1 cellular context compared by ENCODE assay signal in genomic region chr16:85688586-85689284, GRCh38.
TF ChIP-seq lines count a peak whose summit lies in the region.

Gene GINS2 (minus strand): TSS chr16:85688954. CDS start chr16:85688898, 56 bp downstream.

TF ChIP-seq in HEK293, 187 proteins besides CTCF, POLR2A, EP300 and RAD21 (continued from another document and continues in another):
- TF ChIP-seq ZBTB26 (tag by site-specific recombination; optimal IDR thresholded peaks at IDR 0.05) (peak; percentile 88), HOXD13 (CRISPR knock-in tag; IDR thresholded peaks at IDR 0.05; ENCODE audit: borderline replicate concordance) (no peak), BCL11A (tag by site-specific recombination; IDR thresholded peaks at IDR 0.05; ENCODE audit: low read depth) (no peak), ZEB2 (tag by site-specific recombination; IDR thresholded peaks at IDR 0.05) (peak; percentile 83), ZNF449 (tag by site-specific recombination; IDR thresholded peaks at IDR 0.05) (peak; percentile 71), PRDM1 (tag by site-specific recombination; IDR thresholded peaks at IDR 0.05) (no peak), ZNF561 (tag by site-specific recombination; IDR thresholded peaks at IDR 0.05; ENCODE audit: borderline replicate concordance) (no peak; the same call in none of the 2 replicates), YY1 (tag by site-specific recombination; IDR thresholded peaks at IDR 0.05) (peak; percentile 70; the same call in 1 of the 2 replicates), KLF8 (tag by site-specific recombination; IDR thresholded peaks at IDR 0.05) (peak; percentile 77), ZNF488 (tag by site-specific recombination; IDR thresholded peaks at IDR 0.05) (no peak), TSHZ1 (tag by site-specific recombination; IDR thresholded peaks at IDR 0.05; ENCODE audit: borderline replicate concordance) (no peak), KLF17 (tag by site-specific recombination; IDR thresholded peaks at IDR 0.05) (peak; percentile 39; the same call in 1 of the 2 replicates), ZNF704 (tag by site-specific recombination; IDR thresholded peaks at IDR 0.05) (no peak), ZNF585B (tag by site-specific recombination; IDR thresholded peaks at IDR 0.05) (no peak), FEZF1 (tag by site-specific recombination; IDR thresholded peaks at IDR 0.05) (no peak; the same call in 1 of the 2 replicates), ELK4 (IDR thresholded peaks at IDR 0.05; ENCODE audit: borderline replicate concordance, low read depth, low read length) (peak; percentile 52; the same call in 1 of the 2 replicates), ZNF157 (tag by site-specific recombination; IDR thresholded peaks at IDR 0.05) (no peak), PBX3 (CRISPR knock-in tag; IDR thresholded peaks at IDR 0.05) (no peak), YY2 (tag by site-specific recombination; IDR thresholded peaks at IDR 0.05) (peak; percentile 71), ZNF518A (tag by site-specific recombination; conservative IDR thresholded peaks at IDR 0.05; ENCODE audit: low read depth) (0 out of 2 replicates have a peak, but pooled peaks have one; percentile 18), SP2 (tag by site-specific recombination; IDR thresholded peaks at IDR 0.05) (peak; percentile 85), ZNF571 (tag by site-specific recombination; IDR thresholded peaks at IDR 0.05) (no peak), ZNF654 (tag by site-specific recombination; IDR thresholded peaks at IDR 0.05; ENCODE audit: low read depth) (no peak), ZNF792 (tag by site-specific recombination; IDR thresholded peaks at IDR 0.05) (no peak), ZNF843 (tag by site-specific recombination; IDR thresholded peaks at IDR 0.05) (no peak), PRDM6 (tag by site-specific recombination; IDR thresholded peaks at IDR 0.05) (no peak), ZNF768 (tag by site-specific recombination; IDR thresholded peaks at IDR 0.05) (no peak), ZBTB44 (tag by site-specific recombination; IDR thresholded peaks at IDR 0.05) (peak; percentile 8; the same call in 1 of the 2 replicates), ZFHX2 (tag by site-specific recombination; conservative IDR thresholded peaks at IDR 0.05) (no peak), ZNF529 (tag by site-specific recombination; IDR thresholded peaks at IDR 0.05; ENCODE audit: insufficient replicate concordance) (no peak), ZBTB17 (tag by site-specific recombination; IDR thresholded peaks at IDR 0.05) (peak; percentile 76), ZSCAN30 (tag by site-specific recombination; IDR thresholded peaks at IDR 0.05) (peak; percentile 72; the same call in 1 of the 2 replicates), ZNF692 (tag by site-specific recombination; IDR thresholded peaks at IDR 0.05) (peak; percentile 87), SETDB1 (IDR thresholded peaks at IDR 0.05; ENCODE audit: insufficient read length, low read length) (no peak)
